ENCODE assay signal across 33 cellular contexts in the genomic region with DNA sequence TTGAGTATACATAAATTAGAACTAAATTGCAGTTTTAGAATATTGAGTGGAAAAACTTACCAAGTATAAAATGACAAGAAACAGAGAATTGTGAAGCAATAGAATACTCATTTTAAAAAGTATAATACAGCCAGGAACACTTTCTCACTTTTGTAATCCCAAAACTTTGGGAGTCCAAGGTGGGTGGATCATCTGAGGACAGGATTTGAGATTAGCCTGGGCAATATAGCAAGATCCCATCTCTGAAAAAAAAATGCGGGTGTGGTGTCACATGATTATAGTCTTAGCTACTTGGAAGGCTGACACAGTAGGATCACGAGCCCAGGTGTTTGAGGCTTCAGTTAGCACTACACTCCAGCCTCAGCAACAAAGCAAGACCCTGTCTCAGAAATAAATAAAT.
DNase-seq lines count a peak whose midpoint lies in the region; ATAC-seq, FAIRE-seq and TF ChIP-seq lines count a peak whose summit lies in the region.
"Had no signal": no experiment of that assay in that cellular context is flagged by ENCODE, and none has a peak within 500 bp of the region (broad histone marks: within the 10 kb centered on the region; RNA-seq: fewer than 3 reads in every experiment).

No MANE protein-coding gene starts in this region.

- intact Hi-C loops in K562 (cut with micrococcal nuclease) = no loop called here

- 7% methylated on average over 2 of the region's 2 CpGs for whole genome bisulfite sequencing in K562 (ENCODE audit: insufficient coverage, low coverage, missing lambda C conversion rate)
- WGBS in mesenchymal stem cell = 81% methylated on average over 2 of the region's 2 CpGs

- no peak overlapping the region for H3K9ac ChIP-seq in K562 (ENCODE audit: insufficient read depth in 1 of 2, low read depth in 2 of 2, low read length in 2 of 2)
- H3K9ac ChIP-seq in mesenchymal stem cell (ENCODE audit: low read length) = no peak overlapping the region
- H3K9ac ChIP-seq: BLaER1; BLaER1 treated with 17β-estradiol and CSF1 and Interleukin-3, amounts not matched to agents 10 nM and 100 nM had no signal

- no peaks in the 10 kb centered on the region for H3K79me2 ChIP-seq in K562 (ENCODE audit: control insufficient read depth, insufficient read depth, low read length)

- H3K27ac ChIP-seq in K562 (ENCODE audit: extremely low read depth, low read depth, low read length) = no peak overlapping the region
- H3K27ac ChIP-seq in mesenchymal stem cell (ENCODE audit: low read length, poor library complexity, severe bottlenecking) = no peak overlapping the region
- H3K27ac ChIP-seq: A549; BLaER1; BLaER1 treated with 17β-estradiol and CSF1 and Interleukin-3, amounts not matched to agents 10 nM and 100 nM; C4-2B had no signal

- H3K27me3 ChIP-seq in K562 (ENCODE audit: control insufficient read depth in 2 of 2, insufficient read depth in 2 of 2, low read length in 2 of 2) (no peaks in the 10 kb centered on the region), mesenchymal stem cell (ENCODE audit: control insufficient read depth in 1 of 2, insufficient read depth in 1 of 2, low read length in 2 of 2) (no peaks in the 10 kb centered on the region)
- H3K27me3 ChIP-seq: BE2C; BLaER1; BLaER1 treated with 17β-estradiol and CSF1 and Interleukin-3, amounts not matched to agents 10 nM and 100 nM had no signal

- H3K4ac ChIP-seq in mesenchymal stem cell (ENCODE audit: low read depth in 1 of 2, low read length in 2 of 2) = peak overlapping the region in 1 of 2 experiments; percentile 41

- in situ Hi-C loops in K562 (cut with MboI) = no loop called here

- POLR2A ChIA-PET in WTC11 (lab: Charles Lee) = no interaction called here
- POLR2A ChIA-PET in K562 (lab: Yijun Ruan, JAX) = no interaction called here
- POLR2A ChIA-PET in HEK293T (lab: Yijun Ruan, JAX) = no interaction called here

- no peak for TF ChIP-seq POLR2A in K562 (conservative IDR thresholded peaks at IDR 0.05)

- DNase-seq in WTC11 (ENCODE audit: low spot score) = no peak
- DNase-seq in K562 (ENCODE audit: extremely low read depth in 1 of 4, low spot score in 3 of 4) = no peak
- DNase-seq in mesenchymal stem cell = no peak
- DNase-seq in midbrain (lab: John Stamatoyannopoulos, UW) = no peak
- DNase-seq in HEK293T (ENCODE audit: extremely low spot score) = no peak
- DNase-seq: 8988T; ACHN; AML-193; BE2C; C1 segment of cervical spinal cord; Caco-2; Calu3; CD4-positive, alpha-beta memory T cell; CD4-positive, alpha-beta T cell; CD4-positive, CD25-positive, alpha-beta regulatory T cell; CD8-positive, alpha-beta memory T cell; CD8-positive, alpha-beta T cell; COR-L47; DMS 273 treated with DMSO at 0.1 percent for 48 hours; DMS153; DMS53; DMS79; DMS79 treated with DMSO at 0.1 percent for 48 hours; DND-41; EL had no signal

- H3K9me3 Mint-ChIP-seq in WTC11 = no peaks in the 10 kb centered on the region
- H3K9me3 Mint-ChIP-seq: CD4-positive, alpha-beta T cell had no signal

- H4K20me1 ChIP-seq in K562 (replicated peaks; ENCODE audit: control insufficient read depth, insufficient read depth, low read length) = no peaks in the 10 kb centered on the region
- H4K20me1 ChIP-seq: BLaER1; BLaER1 treated with 17β-estradiol and CSF1 and Interleukin-3, amounts not matched to agents 10 nM and 100 nM had no signal

- BruUV-seq in K562 (replicated peaks; lab: Mats Ljungman, UMichigan) = no TSS peak

- peak overlapping the region; percentile 61 for H2BK120ac ChIP-seq in mesenchymal stem cell (ENCODE audit: low read depth, low read length)

- no peak overlapping the region for H3K18ac ChIP-seq in mesenchymal stem cell (ENCODE audit: low read depth in 1 of 2, low read length in 2 of 2)

- H2AFZ ChIP-seq in K562 (ENCODE audit: low read depth, low read length) (no peak overlapping the region), mesenchymal stem cell (ENCODE audit: low read depth, low read length) (no peak overlapping the region)

- H3K9me1 ChIP-seq in K562 (ENCODE audit: control insufficient read depth, insufficient read depth, low read length) = no peaks in the 10 kb centered on the region

- no peak overlapping the region for H3K4me3 Mint-ChIP-seq in WTC11
- H3K4me3 Mint-ChIP-seq: B cell; CD14-positive monocyte; CD4-positive, alpha-beta memory T cell; CD4-positive, alpha-beta T cell; CD4-positive, CD25-positive, alpha-beta regulatory T cell; CD8-positive, alpha-beta memory T cell; CD8-positive, alpha-beta T cell had no signal

- no peaks in the 10 kb centered on the region for H3K36me3 Mint-ChIP-seq in WTC11
- H3K36me3 Mint-ChIP-seq: CD14-positive monocyte; CD4-positive, alpha-beta memory T cell; CD4-positive, CD25-positive, alpha-beta regulatory T cell; CD8-positive, alpha-beta memory T cell; CD8-positive, alpha-beta T cell had no signal

- no peak overlapping the region for H2BK15ac ChIP-seq in mesenchymal stem cell (ENCODE audit: low read depth, poor library complexity, severe bottlenecking)

- no peaks in the 10 kb centered on the region; the same call in 1 of the 2 replicates for H3K9me3 ChIP-seq in K562 (replicated peaks; ENCODE audit: control insufficient read depth, insufficient read depth, low read depth, low read length)
- no peaks in the 10 kb centered on the region for H3K9me3 ChIP-seq in mesenchymal stem cell (ENCODE audit: control insufficient read depth, low read length)
- H3K9me3 ChIP-seq: A549; BE2C; BLaER1; BLaER1 treated with 17β-estradiol and CSF1 and Interleukin-3, amounts not matched to agents 10 nM and 100 nM; Caco-2 had no signal

- CTCF ChIA-PET in WTC11 (lab: Charles Lee) = no interaction called here
- CTCF ChIA-PET in K562 (lab: Yijun Ruan, JAX; ENCODE audit: low intra/inter-chr PET ratio) = no interaction called here
- CTCF ChIA-PET in HEK293T (lab: Yijun Ruan, JAX) = no interaction called here

- H3K23ac ChIP-seq in mesenchymal stem cell (ENCODE audit: low read length in 2 of 2) = no peak overlapping the region

- no peaks in the 10 kb centered on the region for H3K4me1 Mint-ChIP-seq in WTC11
- H3K4me1 Mint-ChIP-seq: B cell; CD14-positive monocyte; CD4-positive, alpha-beta memory T cell; CD4-positive, CD25-positive, alpha-beta regulatory T cell; CD8-positive, alpha-beta memory T cell had no signal

- H4K8ac ChIP-seq in mesenchymal stem cell (ENCODE audit: low read length) = no peak overlapping the region

- H3K4me2 ChIP-seq in K562 (ENCODE audit: insufficient read depth, low read length) (no peak overlapping the region), mesenchymal stem cell (ENCODE audit: low read length, poor library complexity, severe bottlenecking) (no peak overlapping the region)
- H3K4me2 ChIP-seq: A549; BLaER1; BLaER1 treated with 17β-estradiol and CSF1 and Interleukin-3, amounts not matched to agents 10 nM and 100 nM had no signal

- H2AK5ac ChIP-seq in mesenchymal stem cell (ENCODE audit: low read length, severe bottlenecking) = no peak overlapping the region

- TF ChIP-seq EP300 in K562 (IDR thresholded peaks at IDR 0.05; ENCODE audit: low read length) = no peak

- no peaks in the 10 kb centered on the region for H3K27me3 Mint-ChIP-seq in WTC11 (ENCODE audit: low read depth)
- H3K27me3 Mint-ChIP-seq: B cell; CD4-positive, alpha-beta memory T cell; CD4-positive, alpha-beta T cell; CD8-positive, alpha-beta memory T cell had no signal

- no peaks in the 10 kb centered on the region for H3K79me1 ChIP-seq in mesenchymal stem cell (replicated peaks; ENCODE audit: low read length, poor library complexity, severe bottlenecking)

- no peaks in the 10 kb centered on the region for H3K4me1 ChIP-seq in K562 (replicated peaks in 1 of 2; ENCODE audit: control insufficient read depth in 2 of 2, insufficient read depth in 2 of 2, low read length in 2 of 2)
- no peaks in the 10 kb centered on the region for H3K4me1 ChIP-seq in mesenchymal stem cell (ENCODE audit: control insufficient read depth, insufficient read depth, low read depth, low read length)
- H3K4me1 ChIP-seq: A549; BE2C; BLaER1; BLaER1 treated with 17β-estradiol and CSF1 and Interleukin-3, amounts not matched to agents 10 nM and 100 nM; Caco-2 had no signal

- H2BK5ac ChIP-seq in mesenchymal stem cell (ENCODE audit: low read depth, low read length, poor library complexity, severe bottlenecking) = no peak overlapping the region

- TF ChIP-seq CTCF in WTC11 (IDR thresholded peaks at IDR 0.05) = no peak
- TF ChIP-seq CTCF in K562 (IDR thresholded peaks at IDR 0.05 in 2 of 3, conservative IDR thresholded peaks at IDR 0.05 in 1 of 3; ENCODE audit: insufficient read depth in 2 of 3, low read depth in 1 of 3, low read length in 3 of 3) = no peak

- TF ChIP-seq RAD21 in K562 (CRISPR knock-in tag; conservative IDR thresholded peaks at IDR 0.05 in 1 of 2, IDR thresholded peaks at IDR 0.05 in 1 of 2) = no peak

- H4K91ac ChIP-seq in mesenchymal stem cell (ENCODE audit: low read length) = no peak overlapping the region

- no peak for ATAC-seq in WTC11
- ATAC-seq in K562 = no peak
- no peak for ATAC-seq in HG03520 (IDR thresholded peaks at IDR 0.05; ENCODE audit: unreplicated experiment)
- ATAC-seq: A549; CD8-positive, alpha-beta T cell had no signal

- H3K36me3 ChIP-seq in K562 (ENCODE audit: control insufficient read depth, insufficient read depth, low read length) (no peaks in the 10 kb centered on the region), mesenchymal stem cell (ENCODE audit: control insufficient read depth in 1 of 2, insufficient read depth in 2 of 2, low read depth in 1 of 2, low read length in 2 of 2) (no peaks in the 10 kb centered on the region)
- H3K36me3 ChIP-seq: BE2C; BLaER1; BLaER1 treated with 17β-estradiol and CSF1 and Interleukin-3, amounts not matched to agents 10 nM and 100 nM had no signal

- FAIRE-seq in K562 (lab: Jason Lieb, UNC) = no peak
- FAIRE-seq: A549, D721Med had no signal

- H3K27ac Mint-ChIP-seq in WTC11 = no peak overlapping the region
- H3K27ac Mint-ChIP-seq: B cell; CD14-positive monocyte; CD4-positive, alpha-beta memory T cell; CD4-positive, alpha-beta T cell; CD4-positive, CD25-positive, alpha-beta regulatory T cell; CD8-positive, alpha-beta memory T cell; CD8-positive, alpha-beta T cell had no signal

- no peak overlapping the region for H3K14ac ChIP-seq in mesenchymal stem cell (ENCODE audit: low read length in 2 of 2)

- H3K4me3 ChIP-seq in K562 (no peak overlapping the region), mesenchymal stem cell (ENCODE audit: insufficient read depth in 1 of 2, low read depth in 1 of 2, low read length in 2 of 2) (no peak overlapping the region)
- H3K4me3 ChIP-seq: A549; BLaER1; BLaER1 treated with 17β-estradiol and CSF1 and Interleukin-3, amounts not matched to agents 10 nM and 100 nM had no signal

- no peak overlapping the region for H2BK12ac ChIP-seq in mesenchymal stem cell (ENCODE audit: low read length in 2 of 2)

TF ChIP-seq in WTC11, 78 proteins besides CTCF, POLR2A, EP300 and RAD21 (continues in another document):
- peak; percentile 53; the same call in 1 of the 2 replicates for TF ChIP-seq ZNF121 (CRISPR knock-in tag; IDR thresholded peaks at IDR 0.05)
- no peak for TF ChIP-seq NFYB (CRISPR knock-in tag; conservative IDR thresholded peaks at IDR 0.05; ENCODE audit: low read depth)

TF ChIP-seq in K562, 482 proteins besides CTCF, POLR2A, EP300 and RAD21 (continues in another document):
- peak; percentile 70 for TF ChIP-seq ZNF121 (CRISPR knock-in tag; conservative IDR thresholded peaks at IDR 0.05)

TF ChIP-seq in HEK293T, 16 proteins besides CTCF, POLR2A, EP300 and RAD21 (continues in another document):
- TF ChIP-seq FOXM1 (IDR thresholded peaks at IDR 0.05; ENCODE audit: borderline replicate concordance) (no peak), ARNT (IDR thresholded peaks at IDR 0.05) (no peak), BHLHE40 (IDR thresholded peaks at IDR 0.05; ENCODE audit: borderline replicate concordance) (no peak)
